ENCODE assay signal across 25 cellular contexts in genomic region chr19:37412700-37413099, GRCh38.
"Had no signal": no experiment of that assay in that cellular context is flagged by ENCODE, and none has a peak within 500 bp of the region (broad histone marks: within the 10 kb centered on the region; RNA-seq: fewer than 3 reads in every experiment).

No MANE protein-coding gene starts in this region.

- H3K27me3 ChIP-seq: esophagus squamous epithelium, heart right ventricle, right lobe of liver had no signal

- H3K4me3 ChIP-seq: esophagus squamous epithelium, heart right ventricle, right lobe of liver had no signal

- H3K4me1 Mint-ChIP-seq: activated CD4-positive, alpha-beta T cell treated with anti-CD3 and anti-CD28 coated beads, Interleukin-2, amount 10 ng/mL, durations not matched to agents 7 days and 5 days; activated T-helper 17 cell treated with anti-CD3 and anti-CD28 coated beads, Interleukin-2, amount 50 U/mL, for 72 hours; mesothelial cell of epicardium had no signal

- H3K4me1 ChIP-seq: esophagus squamous epithelium, heart right ventricle, right lobe of liver had no signal

- H3K27me3 Mint-ChIP-seq: activated CD4-positive, alpha-beta T cell treated with anti-CD3 and anti-CD28 coated beads, Interleukin-2, amount 10 ng/mL, durations not matched to agents 7 days and 5 days; activated CD8-positive, alpha-beta T cell treated with anti-CD3 and anti-CD28 coated beads for 36 hours; activated T-helper 17 cell treated with anti-CD3 and anti-CD28 coated beads, Interleukin-2, amount 50 U/mL, for 72 hours; dendritic cell treated with granulocyte-macrophage colony-stimulating factor and Interleukin-4, amounts not matched to agents 40 ng/mL and 50 ng/mL, for 4 days; natural killer cell treated with Interleukin-12 subunit alpha and Interleukin-12 subunit beta and Interleukin-15 and Interleukin-18, amount 100 ng/mL, for 72 hours had no signal

- H3K4me3 Mint-ChIP-seq: activated CD4-positive, alpha-beta T cell treated with anti-CD3 and anti-CD28 coated beads, Interleukin-2, amount 10 ng/mL, durations not matched to agents 7 days and 5 days; activated CD8-positive, alpha-beta T cell treated with anti-CD3 and anti-CD28 coated beads for 36 hours; activated T-cell treated with anti-CD3 and anti-CD28 coated beads, Interleukin-2, amount 50 U/mL, for 4 hours; activated T-helper 17 cell treated with anti-CD3 and anti-CD28 coated beads, Interleukin-2, amount 50 U/mL, for 72 hours; dendritic cell treated with granulocyte-macrophage colony-stimulating factor and Interleukin-4, amounts not matched to agents 40 ng/mL and 50 ng/mL, for 4 days; mesothelial cell of epicardium; natural killer cell treated with Interleukin-12 subunit alpha and Interleukin-12 subunit beta and Interleukin-15 and Interleukin-18, amount 100 ng/mL, for 72 hours had no signal

- H3K27ac ChIP-seq: epithelial cell of prostate, esophagus squamous epithelium, heart right ventricle, right lobe of liver, thoracic aorta had no signal

- H3K27ac Mint-ChIP-seq: activated CD4-positive, alpha-beta T cell treated with anti-CD3 and anti-CD28 coated beads, Interleukin-2, amount 10 ng/mL, durations not matched to agents 7 days and 5 days; activated CD8-positive, alpha-beta T cell treated with anti-CD3 and anti-CD28 coated beads for 36 hours; activated T-helper 17 cell treated with anti-CD3 and anti-CD28 coated beads, Interleukin-2, amount 50 U/mL, for 72 hours; dendritic cell treated with granulocyte-macrophage colony-stimulating factor and Interleukin-4, amounts not matched to agents 40 ng/mL and 50 ng/mL, for 4 days; mesothelial cell of epicardium; natural killer cell treated with Interleukin-12 subunit alpha and Interleukin-12 subunit beta and Interleukin-15 and Interleukin-18, amount 100 ng/mL, for 72 hours had no signal

- DNase-seq: activated CD4-positive, alpha-beta T cell treated with anti-CD3 and anti-CD28 coated beads, Interleukin-2, amount 10 ng/mL, durations not matched to agents 7 days and 5 days; activated CD4-positive, CD25-positive, alpha-beta regulatory T cell treated with anti-CD3 and anti-CD28 coated beads, Interleukin-2, amount 50 U/mL, for 72 hours; activated CD8-positive, alpha-beta T cell treated with anti-CD3 and anti-CD28 coated beads for 36 hours; activated gamma-delta T cell treated with Interleukin-2 at 50 U/mL for 16 hours; activated naive CD4-positive, alpha-beta T cell treated with anti-CD3 and anti-CD28 coated beads, Interleukin-2, amount 50 U/mL, for 16 hours; activated T-cell treated with anti-CD3 and anti-CD28 coated beads, Interleukin-2, amount 50 U/mL, for 4 hours; amygdala; caudate nucleus; esophagus squamous epithelium; foreskin melanocyte; heart right ventricle; kidney glomerular epithelial cell; left ventricle myocardium superior; mammary epithelial cell; right lobe of liver; stimulated activated CD4-positive, alpha-beta T cell treated with anti-CD3 and anti-CD28 coated beads, Interleukin-2, amount 100 ng/mL, for 48 hours; stimulated activated naive CD8-positive, alpha-beta T cell treated with anti-CD3 and anti-CD28 coated beads, Interleukin-15, Interleukin-2, amounts not matched to agents 100 U/mL and 50 U/mL, for 24 hours; T-helper 2 cell; trophoblast cell had no signal
